In the genomic region with DNA sequence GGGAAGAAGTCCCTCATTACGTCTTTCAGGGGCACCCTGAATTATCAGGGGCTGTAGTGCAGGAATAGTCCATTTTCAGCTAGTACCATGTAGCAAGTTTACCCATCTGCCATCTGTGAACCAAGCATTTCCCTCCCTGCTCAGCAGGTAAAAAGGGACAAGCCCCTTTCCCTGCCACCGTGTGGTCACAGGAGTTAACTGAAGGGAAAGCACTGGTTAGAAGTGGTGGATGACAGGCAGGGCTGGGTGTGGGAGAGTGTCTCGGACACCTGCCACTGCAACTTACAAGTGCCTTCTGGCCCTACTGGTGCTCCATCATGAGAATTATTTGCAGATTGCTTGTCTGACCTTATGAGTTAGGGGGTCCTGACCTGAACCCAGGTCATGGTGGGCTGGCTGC, we compare ENCODE assay signal across 14 cellular contexts. TPM values are rescaled to one million over a fixed set of nuclear protein-coding genes. Genes with fewer than 3 reads are reported as not detected.
DNase-seq lines count a peak whose midpoint lies in the region; ATAC-seq and TF ChIP-seq lines count a peak whose summit lies in the region.
"Had no signal": no experiment of that assay in that cellular context is flagged by ENCODE, and none has a peak within 500 bp of the region (broad histone marks: within the 10 kb centered on the region; RNA-seq: fewer than 3 reads in every experiment).

No MANE protein-coding gene starts in this region.

- CTCF ChIA-PET in activated CD8-positive, alpha-beta memory T cell treated with anti-CD3 and anti-CD28 coated beads, Interleukin-2, amount 10 ng/mL, durations not matched to agents 7 days and 5 days (lab: Charles Lee) = interaction anchor here (4.3 kb wide), 1 partner anchor 195 kb away, joined by 32 read pairs; no protein-coding TSS in a partner anchor
- CTCF ChIA-PET in naive thymus-derived CD4-positive, alpha-beta T cell (lab: Charles Lee) = no interaction called here

- no peaks in the 10 kb centered on the region for H3K9me2 ChIP-seq in hepatocyte (replicated peaks; ENCODE audit: insufficient read depth)

- H4K20me1 ChIP-seq in hepatocyte (ENCODE audit: insufficient read depth, poor library complexity, severe bottlenecking) = no peaks in the 10 kb centered on the region
- H4K20me1 ChIP-seq: BLaER1 had no signal

- no peaks in the 10 kb centered on the region for H3K9me3 Mint-ChIP-seq in HFFc6
- H3K9me3 Mint-ChIP-seq in activated CD8-positive, alpha-beta memory T cell treated with anti-CD3 and anti-CD28 coated beads, Interleukin-2, amount 10 ng/mL, durations not matched to agents 7 days and 5 days (ENCODE audit: low read depth) = no peaks in the 10 kb centered on the region
- no peaks in the 10 kb centered on the region for H3K9me3 Mint-ChIP-seq in naive thymus-derived CD4-positive, alpha-beta T cell

- peaks cover 42% of the 10 kb centered on the region for H3K27me3 Mint-ChIP-seq in HFFc6 (ENCODE audit: insufficient read depth)
- no peaks in the 10 kb centered on the region for H3K27me3 Mint-ChIP-seq in activated CD8-positive, alpha-beta memory T cell treated with anti-CD3 and anti-CD28 coated beads, Interleukin-2, amount 10 ng/mL, durations not matched to agents 7 days and 5 days
- H3K27me3 Mint-ChIP-seq in naive thymus-derived CD4-positive, alpha-beta T cell = peaks cover 0 to 17% (median 11%) of the 10 kb centered on the region in 5 donors

- no peaks in the 10 kb centered on the region for H3K79me2 ChIP-seq in hepatocyte

- TF ChIP-seq CTCF in HFFc6 (IDR thresholded peaks at IDR 0.05) (peak; percentile 33), hepatocyte (IDR thresholded peaks at IDR 0.05; ENCODE audit: poor library complexity) (peak; percentile 17)

- H3K4me3 ChIP-seq in hepatocyte = no peak overlapping the region
- no peak overlapping the region for H3K4me3 ChIP-seq in naive thymus-derived CD4-positive, alpha-beta T cell (ENCODE audit: low read length)
- H3K4me3 ChIP-seq: BLaER1 had no signal

- no peaks in the 10 kb centered on the region for H3K4me1 ChIP-seq in hepatocyte (ENCODE audit: insufficient read depth)
- no peaks in the 10 kb centered on the region for H3K4me1 ChIP-seq in naive thymus-derived CD4-positive, alpha-beta T cell (ENCODE audit: control insufficient read depth in 2 of 2, insufficient read depth in 2 of 2, low read length in 2 of 2)

- POLR2A ChIA-PET in naive thymus-derived CD4-positive, alpha-beta T cell (lab: Charles Lee) = no interaction called here

- intact Hi-C loops in naive thymus-derived CD4-positive, alpha-beta T cell (cut with micrococcal nuclease) = no loop called here

- 60% methylated on average over 3 of the region's 3 CpGs for WGBS in hepatocyte (ENCODE audit: low lambda C conversion rate, missing lambda C conversion rate)

- H3K27ac Mint-ChIP-seq in HFFc6 = no peak overlapping the region
- no peak overlapping the region for H3K27ac Mint-ChIP-seq in activated CD8-positive, alpha-beta memory T cell treated with anti-CD3 and anti-CD28 coated beads, Interleukin-2, amount 10 ng/mL, durations not matched to agents 7 days and 5 days
- H3K27ac Mint-ChIP-seq in naive thymus-derived CD4-positive, alpha-beta T cell = no peak overlapping the region

- DNase-seq in COLO668 (lab: John Stamatoyannopoulos, UW; ENCODE audit: unreplicated experiment) (peak; percentile 83), HFFc6 (no peak), NCI-H526 treated with DMSO at 0.1 percent for 48 hours (lab: John Stamatoyannopoulos, UW) (peak; percentile 13), hepatocyte (ENCODE audit: low spot score) (no peak), hypothalamus (lab: John Stamatoyannopoulos, UW) (no peak), OCI-M1 (lab: John Stamatoyannopoulos, UW) (no peak)
- no peak for DNase-seq in activated CD8-positive, alpha-beta memory T cell treated with anti-CD3 and anti-CD28 coated beads, Interleukin-2, amount 10 ng/mL, durations not matched to agents 7 days and 5 days
- DNase-seq in naive thymus-derived CD4-positive, alpha-beta T cell = no peak
- DNase-seq: effector memory CD4-positive, alpha-beta T cell; foreskin melanocyte had no signal

- H3K4me1 Mint-ChIP-seq in HFFc6 (ENCODE audit: low read depth) = no peaks in the 10 kb centered on the region
- no peaks in the 10 kb centered on the region for H3K4me1 Mint-ChIP-seq in activated CD8-positive, alpha-beta memory T cell treated with anti-CD3 and anti-CD28 coated beads, Interleukin-2, amount 10 ng/mL, durations not matched to agents 7 days and 5 days
- no peaks in the 10 kb centered on the region for H3K4me1 Mint-ChIP-seq in naive thymus-derived CD4-positive, alpha-beta T cell

- no peak overlapping the region for H3K27ac ChIP-seq in hepatocyte
- H3K27ac ChIP-seq in naive thymus-derived CD4-positive, alpha-beta T cell (ENCODE audit: low read depth, low read length) = no peak overlapping the region
- H3K27ac ChIP-seq: BLaER1, RWPE1 had no signal

- H3K9me3 ChIP-seq in hepatocyte (ENCODE audit: low read depth) = no peaks in the 10 kb centered on the region
- H3K9me3 ChIP-seq in naive thymus-derived CD4-positive, alpha-beta T cell (ENCODE audit: control insufficient read depth in 2 of 3, low read length in 3 of 3) = no peaks in the 10 kb centered on the region
- H3K9me3 ChIP-seq: BLaER1 had no signal

- H3K4me3 Mint-ChIP-seq in HFFc6 = no peak overlapping the region
- no peak overlapping the region for H3K4me3 Mint-ChIP-seq in activated CD8-positive, alpha-beta memory T cell treated with anti-CD3 and anti-CD28 coated beads, Interleukin-2, amount 10 ng/mL, durations not matched to agents 7 days and 5 days
- H3K4me3 Mint-ChIP-seq in naive thymus-derived CD4-positive, alpha-beta T cell = no peak overlapping the region

- H3K27me3 ChIP-seq in hepatocyte = no peaks in the 10 kb centered on the region
- no peaks in the 10 kb centered on the region for H3K27me3 ChIP-seq in naive thymus-derived CD4-positive, alpha-beta T cell (ENCODE audit: control insufficient read depth in 2 of 2, insufficient read depth in 2 of 2, low read length in 2 of 2)
- H3K27me3 ChIP-seq: BLaER1 had no signal

- no peaks in the 10 kb centered on the region for H3K36me3 ChIP-seq in hepatocyte (replicated peaks; ENCODE audit: insufficient read depth, low read depth)
- no peaks in the 10 kb centered on the region for H3K36me3 ChIP-seq in naive thymus-derived CD4-positive, alpha-beta T cell (ENCODE audit: control insufficient read depth in 2 of 3, insufficient read depth in 3 of 3, low read length in 3 of 3)
- H3K36me3 ChIP-seq: BLaER1 had no signal

- no peak overlapping the region for H3K4me2 ChIP-seq in hepatocyte
- H3K4me2 ChIP-seq: BLaER1 had no signal

- no peak for ATAC-seq in activated CD8-positive, alpha-beta memory T cell treated with anti-CD3 and anti-CD28 coated beads, Interleukin-2, amount 10 ng/mL, durations not matched to agents 7 days and 5 days
- ATAC-seq in naive thymus-derived CD4-positive, alpha-beta T cell = no peak

- H2AFZ ChIP-seq in hepatocyte = no peak overlapping the region

- H3K36me3 Mint-ChIP-seq in HFFc6 (ENCODE audit: low read depth) = no peaks in the 10 kb centered on the region
- H3K36me3 Mint-ChIP-seq in activated CD8-positive, alpha-beta memory T cell treated with anti-CD3 and anti-CD28 coated beads, Interleukin-2, amount 10 ng/mL, durations not matched to agents 7 days and 5 days = no peaks in the 10 kb centered on the region
- no peaks in the 10 kb centered on the region for H3K36me3 Mint-ChIP-seq in naive thymus-derived CD4-positive, alpha-beta T cell

RNA-seq across cellular contexts. Expression of a gene that starts 32.0 kb away (rescaled TPM):
- total RNA-seq in HFFc6 (2021; fragmentation: NEBNext Ultra II Directional; extraction: Animal tissue kit (Norgen Biotek cat#: 25700)) = not detected
- 0.10 and 0.56 TPM in 2 replicates for total RNA-seq in hepatocyte
- 0.86 TPM in 1 of 2 replicates, not detected in the other for polyA plus RNA-seq in hepatocyte
- total RNA-seq in activated CD8-positive, alpha-beta memory T cell treated with anti-CD3 and anti-CD28 coated beads, Interleukin-2, amount 10 ng/mL, durations not matched to agents 7 days and 5 days = not detected
- not detected for total RNA-seq in naive thymus-derived CD4-positive, alpha-beta T cell
- polyA plus RNA-seq in naive thymus-derived CD4-positive, alpha-beta T cell = not detected
- total RNA-seq: T-helper 2 cell treated with Interferon-gamma antibody and Interleukin-4, amounts not matched to agents 100 ng/mL and 5 ng/mL, for 36 hours had no signal
- polyA plus RNA-seq: keratinocyte had no signal

Comparison
In these comparisons a context has a peak if more than half of its experiments do, and no peak if none do; other contexts are left out.
1. DNase-seq: peak in COLO668 (single experiment) and NCI-H526 treated with DMSO at 0.1 percent for 48 hours (single experiment); none in HFFc6 (single experiment), hepatocyte (single experiment), hypothalamus (0 of 51), activated CD8-positive, alpha-beta memory T cell treated with anti-CD3 and anti-CD28 coated beads, Interleukin-2, amount 10 ng/mL, durations not matched to agents 7 days and 5 days (single experiment), naive thymus-derived CD4-positive, alpha-beta T cell (0 of 9) and OCI-M1 (single experiment).